ENCODE assay signal across 8 cellular contexts in the genomic region with DNA sequence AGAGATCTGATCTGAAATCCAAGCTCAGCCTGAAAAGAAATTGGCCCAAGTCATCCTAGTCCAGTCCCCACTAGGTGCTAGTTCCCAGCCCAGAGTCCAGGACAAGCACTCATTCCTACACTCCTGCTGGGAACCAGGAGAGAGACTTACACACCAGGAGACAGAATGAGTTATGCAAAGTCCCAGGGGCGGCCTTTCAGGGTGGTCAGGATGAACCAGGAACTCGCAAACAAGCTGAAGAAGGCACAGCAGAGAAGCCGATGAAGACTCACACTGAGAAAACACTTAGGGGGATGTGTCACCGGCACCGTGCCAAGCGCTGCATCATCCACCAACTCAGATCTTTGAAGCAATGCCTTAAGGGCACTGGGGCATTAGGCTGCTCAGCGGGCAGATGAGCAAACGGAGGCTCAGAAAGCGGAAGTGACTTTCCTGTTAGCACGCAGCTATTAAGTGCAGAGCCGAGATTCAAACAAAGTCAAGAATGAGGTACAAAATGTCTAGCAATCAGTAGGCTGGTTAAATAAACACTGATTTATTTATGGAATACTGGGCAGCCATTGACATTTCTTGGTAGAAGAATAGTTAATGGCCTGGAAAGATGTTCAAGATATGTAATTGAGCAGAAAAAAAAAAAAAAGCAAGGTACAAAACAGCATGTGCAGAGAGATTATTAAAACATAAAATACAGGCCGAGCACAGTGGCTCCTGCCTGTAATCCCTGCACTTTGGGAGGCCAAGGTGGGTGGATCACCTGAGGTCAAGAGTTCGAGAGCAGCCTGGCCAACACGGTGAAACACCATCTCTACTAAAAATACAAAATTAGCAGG.
A peak's percentile ranks its signal among the peaks of the same experiment; 100 is the strongest.
DNase-seq lines count a peak whose midpoint lies in the region; ATAC-seq and TF ChIP-seq lines count a peak whose summit lies in the region.

No MANE protein-coding gene starts in this region.

- H3K4me2 ChIP-seq in hepatocyte, result peak overlapping the region; percentile 23

- H3K36me3 ChIP-seq in hepatocyte (replicated peaks; ENCODE audit: insufficient read depth, low read depth), result no peaks in the 10 kb centered on the region

- DNase-seq in AG09309 (ENCODE audit: low read depth) (peak; percentile 96), SIG-M5 treated with dmso at 0.1 percent for 504 hours (lab: John Stamatoyannopoulos, UW; ENCODE audit: unreplicated experiment) (peak; percentile 81), hepatocyte (ENCODE audit: low spot score) (peak; percentile 82), HuH-7.5 (ENCODE audit: low spot score) (no peak)
- DNase-seq in stimulated activated CD4-positive, alpha-beta T cell treated with anti-CD3 and anti-CD28 coated beads, Interleukin-1b, Interleukin-23, amount 100 ng/mL, for 4 hours (ENCODE audit: low read depth in 2 of 2), result peak; percentile 66 to 73

- peaks cover 28% of the 10 kb centered on the region for H3K4me1 Mint-ChIP-seq in activated naive CD8-positive, alpha-beta T cell (ENCODE audit: low read depth)

- H4K20me1 ChIP-seq in hepatocyte (ENCODE audit: insufficient read depth, poor library complexity, severe bottlenecking), result no peaks in the 10 kb centered on the region

- no peaks in the 10 kb centered on the region for H3K27me3 ChIP-seq in hepatocyte

- no peaks in the 10 kb centered on the region for H3K9me3 Mint-ChIP-seq in activated naive CD8-positive, alpha-beta T cell (ENCODE audit: low read depth)

- H3K4me3 ChIP-seq in AG09309 (ENCODE audit: control insufficient read depth, low read depth, low read length) (peak overlapping the region; percentile 6), hepatocyte (no peak overlapping the region)

- H3K9me3 ChIP-seq in hepatocyte (ENCODE audit: low read depth), result no peaks in the 10 kb centered on the region

- H3K27ac ChIP-seq in hepatocyte, result peak overlapping the region; percentile 89

- peak overlapping the region; percentile 69 for H3K4me3 Mint-ChIP-seq in activated naive CD8-positive, alpha-beta T cell

- TF ChIP-seq CTCF in AG09309 (IDR thresholded peaks at IDR 0.05; ENCODE audit: control insufficient read depth, insufficient read depth, low read depth, low read length, missing control alignments), result no peak
- TF ChIP-seq CTCF in hepatocyte (IDR thresholded peaks at IDR 0.05; ENCODE audit: poor library complexity), result no peak

- H3K36me3 Mint-ChIP-seq in activated naive CD8-positive, alpha-beta T cell, result no peaks in the 10 kb centered on the region

- H2AFZ ChIP-seq in hepatocyte, result no peak overlapping the region

- 36% methylated on average over 14 of the region's 14 CpGs for WGBS in hepatocyte (ENCODE audit: low lambda C conversion rate, missing lambda C conversion rate)

- no peaks in the 10 kb centered on the region for H3K79me2 ChIP-seq in hepatocyte

- H3K27me3 Mint-ChIP-seq in activated naive CD8-positive, alpha-beta T cell, result no peaks in the 10 kb centered on the region

- H3K27ac Mint-ChIP-seq in activated naive CD8-positive, alpha-beta T cell, result peak overlapping the region; percentile 35

- peaks cover 22% of the 10 kb centered on the region for H3K4me1 ChIP-seq in hepatocyte (ENCODE audit: insufficient read depth)

- ATAC-seq in GM19035 (IDR thresholded peaks at IDR 0.05; ENCODE audit: unreplicated experiment) (peak; percentile 79), HG03520 (IDR thresholded peaks at IDR 0.05; ENCODE audit: unreplicated experiment) (peak; percentile 61)

- no peaks in the 10 kb centered on the region for H3K9me2 ChIP-seq in hepatocyte (replicated peaks; ENCODE audit: insufficient read depth)
